12 cellular contexts compared by ENCODE assay signal in genomic region chr19:41862445-41862986, GRCh38. TPM values are rescaled to one million over a fixed set of nuclear protein-coding genes. Genes with fewer than 3 reads are reported as not detected.
A peak's percentile ranks its signal among the peaks of the same experiment; 100 is the strongest.
DNase-seq lines count a peak whose midpoint lies in the region; ATAC-seq, FAIRE-seq and TF ChIP-seq lines count a peak whose summit lies in the region.
"Had no signal": no experiment of that assay in that cellular context is flagged by ENCODE, and none has a peak within 500 bp of the region (broad histone marks: within the 10 kb centered on the region; RNA-seq: fewer than 3 reads in every experiment).

No MANE protein-coding gene starts in this region.

- H3K36me3 Mint-ChIP-seq in activated T-cell treated with anti-CD3 and anti-CD28 coated beads, Interleukin-2, amount 50 U/mL, for 72 hours (ENCODE audit: insufficient read depth in 2 of 2) = peaks cover 25 to 57% of the 10 kb centered on the region in 2 donors

- POLR2A ChIA-PET in HepG2 (lab: Yijun Ruan, JAX) = interaction anchor here (0.6 to 2.7 kb wide), 4 partner anchors 10 to 97 kb away, joined by 3 to 18 read pairs (median 5); partner anchors contain the start of gene RABAC1

- H2AFZ ChIP-seq in HepG2 (ENCODE audit: low read length) = no peak overlapping the region

- H3K36me3 ChIP-seq in HepG2 (replicated peaks in 1 of 2; ENCODE audit: control insufficient read depth in 1 of 2, insufficient read depth in 2 of 2, low read length in 2 of 2) (peaks cover 25 to 59% of the 10 kb centered on the region in 2 experiments), right lobe of liver (peaks cover 11 to 57% (median 28%) of the 10 kb centered on the region in 4 donors), upper lobe of right lung (peaks cover 64% of the 10 kb centered on the region)

- peak overlapping the region; percentile 87 for H3K4me2 ChIP-seq in HepG2 (ENCODE audit: low read depth, low read length)

- no peaks in the 10 kb centered on the region for H3K9me3 Mint-ChIP-seq in activated T-cell treated with anti-CD3 and anti-CD28 coated beads, Interleukin-2, amount 50 U/mL, for 72 hours

- H3K9me3 ChIP-seq in HepG2 (ENCODE audit: low read length) = no peaks in the 10 kb centered on the region
- no peaks in the 10 kb centered on the region for H3K9me3 ChIP-seq in right lobe of liver
- H3K9me3 ChIP-seq in iPS-18c (ENCODE audit: control insufficient read depth, insufficient read depth, low read length) = peaks cover 3% of the 10 kb centered on the region
- H3K9me3 ChIP-seq in upper lobe of right lung = no peaks in the 10 kb centered on the region

- H3K4me1 ChIP-seq in HepG2 (ENCODE audit: insufficient read depth, low read length) = peaks cover 68% of the 10 kb centered on the region
- H3K4me1 ChIP-seq in right lobe of liver = peaks cover 0 to 17% (median 3%) of the 10 kb centered on the region in 4 donors
- peaks cover 48% of the 10 kb centered on the region for H3K4me1 ChIP-seq in upper lobe of right lung

- DNase-seq in HepG2 (ENCODE audit: low spot score) (no peak), right lobe of liver (no peak), upper lobe of right lung (no peak), NCI-H2227 (lab: John Stamatoyannopoulos, UW; ENCODE audit: unreplicated experiment) (no peak), DMS153 treated with DMSO at 0.1 percent for 48 hours (lab: John Stamatoyannopoulos, UW; ENCODE audit: unreplicated experiment) (no peak), ureter (ENCODE audit: low spot score) (no peak)
- no peak for DNase-seq in activated T-cell treated with anti-CD3 and anti-CD28 coated beads, Interleukin-2, amount 50 U/mL, for 72 hours
- DNase-seq: erythroblast, NCI-H446 had no signal

- peak overlapping the region; percentile 99 for H3K9ac ChIP-seq in HepG2 (ENCODE audit: insufficient read depth, low read depth, low read length)

- H3K4me3 ChIP-seq in HepG2 (replicated peaks in 1 of 3; ENCODE audit: insufficient read depth in 1 of 3, low read depth in 2 of 3, low read length in 3 of 3) = peak overlapping the region in 2 of 3 experiments; percentile 95 to 99; a peak in 5 of 6 replicates
- no peak overlapping the region for H3K4me3 ChIP-seq in right lobe of liver
- H3K4me3 ChIP-seq in iPS-18c (ENCODE audit: insufficient read depth, low read depth, low read length) = 0 out of 2 replicates have a peak overlapping the region, but pooled peaks have one; percentile 96
- H3K4me3 ChIP-seq in upper lobe of right lung = peak overlapping the region; percentile 92

- no peak for TF ChIP-seq EP300 in HepG2 (IDR thresholded peaks at IDR 0.05; ENCODE audit: low read depth in 2 of 2, low read length in 2 of 2)
- TF ChIP-seq EP300 in HepG2 (CRISPR knock-in tag; IDR thresholded peaks at IDR 0.05; ENCODE audit: borderline replicate concordance) = no peak

- no peak for ATAC-seq in HepG2
- no peak for ATAC-seq in right lobe of liver
- ATAC-seq in activated T-cell treated with anti-CD3 and anti-CD28 coated beads, Interleukin-2, amount 50 U/mL, for 72 hours (replicated peaks in 1 of 2) = no peak
- no peak for ATAC-seq in upper lobe of right lung

- TF ChIP-seq CTCF in HepG2 (CRISPR knock-in tag; IDR thresholded peaks at IDR 0.05) (no peak), right lobe of liver (IDR thresholded peaks at IDR 0.05) (no peak), upper lobe of right lung (IDR thresholded peaks at IDR 0.05) (no peak)

- CTCF ChIA-PET in HepG2 (lab: Yijun Ruan, JAX; ENCODE audit: low intra/inter-chr PET ratio, low total read pairs) = no interaction called here

- peak overlapping the region; percentile 86 for H3K27ac Mint-ChIP-seq in activated T-cell treated with anti-CD3 and anti-CD28 coated beads, Interleukin-2, amount 50 U/mL, for 72 hours

- TF ChIP-seq RAD21 in HepG2 (CRISPR knock-in tag; IDR thresholded peaks at IDR 0.05) = no peak

- peaks cover 61% of the 10 kb centered on the region for H4K20me1 ChIP-seq in HepG2 (ENCODE audit: insufficient read depth, low read length)

- H3K79me2 ChIP-seq in HepG2 (ENCODE audit: insufficient read depth, low read length) = peaks cover 67% of the 10 kb centered on the region

- H3K4me3 Mint-ChIP-seq in activated T-cell treated with anti-CD3 and anti-CD28 coated beads, Interleukin-2, amount 50 U/mL, for 72 hours = peak overlapping the region; percentile 91 to 99

- in situ Hi-C loops in HepG2 (cut with HindIII; ENCODE audit: extremely low pct_ligation_motif_present, low pct_unique_long_range_greater_than_20kb) = no loop called here

- BruUV-seq in HepG2 (replicated peaks; lab: Mats Ljungman, UMichigan) = no TSS peak

- no peak for FAIRE-seq in HepG2 (lab: Jason Lieb, UNC)

- intact Hi-C loops in HepG2 (cut with micrococcal nuclease; ENCODE audit: unreplicated experiment) = no loop called here
- intact Hi-C loops in right lobe of liver (cut with DNase I) = no loop called here
- intact Hi-C loops in upper lobe of right lung (cut with DNase I) = loop anchor here (10.0 kb wide), 1 partner anchor 72 kb away; no protein-coding TSS in a partner anchor

- peaks cover 0 to 4% of the 10 kb centered on the region in 2 experiments; a peak in 1 of 5 replicates for H3K27me3 ChIP-seq in HepG2 (ENCODE audit: control insufficient read depth in 1 of 2, insufficient read depth in 2 of 2, low read length in 2 of 2)
- no peaks in the 10 kb centered on the region for H3K27me3 ChIP-seq in right lobe of liver
- no peaks in the 10 kb centered on the region for H3K27me3 ChIP-seq in upper lobe of right lung

- H3K27ac ChIP-seq in HepG2 (ENCODE audit: extremely low read length, insufficient read depth, low read length) (no peak overlapping the region), right lobe of liver (no peak overlapping the region), upper lobe of right lung (no peak overlapping the region)

- 77% methylated on average over 2 of the region's 2 CpGs for WGBS in HepG2 (ENCODE audit: low lambda C conversion rate)
- 87% methylated on average over 2 of the region's 2 CpGs for WGBS in right lobe of liver (ENCODE audit: insufficient coverage, low coverage, low lambda C conversion rate, missing lambda C conversion rate)

- no peak; a peak in 2 of 4 replicates for TF ChIP-seq POLR2A in HepG2 (IDR thresholded peaks at IDR 0.05; ENCODE audit: insufficient read depth in 1 of 2, low read depth in 2 of 2, low read length in 2 of 2)
- TF ChIP-seq POLR2A in right lobe of liver (IDR thresholded peaks at IDR 0.05) = no peak

- H3K27me3 Mint-ChIP-seq in activated T-cell treated with anti-CD3 and anti-CD28 coated beads, Interleukin-2, amount 50 U/mL, for 72 hours (ENCODE audit: low read depth) = no peaks in the 10 kb centered on the region

- peaks cover 67% of the 10 kb centered on the region for H3K4me1 Mint-ChIP-seq in activated T-cell treated with anti-CD3 and anti-CD28 coated beads, Interleukin-2, amount 50 U/mL, for 72 hours (ENCODE audit: low read depth)

RNA-seq across cellular contexts. Expression of gene RPS19, which starts 2.5 kb away (rescaled TPM):
- total RNA-seq in HepG2 (2016; rRNA removed; fragmentation: Illumina TruSeq; extraction: Trizol) (4,758 and 5,028 TPM in 2 replicates), right lobe of liver (100 to 1,000 TPM; 347 to 556 (median 499) TPM), upper lobe of right lung (1,667 TPM), ureter (1,844 TPM)
- 8,990 and 9,707 TPM in 2 replicates for total RNA-seq in HepG2 (2016; cell fraction: cytosol; rRNA removed; fragmentation: Illumina TruSeq; extraction: Trizol; ENCODE audit: low read depth)
- total RNA-seq in HepG2 (2016; cell fraction: insoluble cytoplasmic fraction; rRNA removed; fragmentation: Illumina TruSeq; extraction: Trizol) = 4,892 and 5,330 TPM in 2 replicates
- 12,897 and 13,497 TPM in 2 replicates for total RNA-seq in HepG2 (2016; cell fraction: membrane; rRNA removed; fragmentation: Illumina TruSeq; extraction: Trizol)
- total RNA-seq in HepG2 (2016; cell fraction: nucleus; rRNA removed; fragmentation: Illumina TruSeq; extraction: Trizol) = 1,659 and 1,838 TPM in 2 replicates
- polyA plus RNA-seq in HepG2 (2011; rRNA removed) = 1,633 and 1,983 TPM in 2 replicates
- 4,354 and 8,495 TPM in 2 replicates for polyA plus RNA-seq in HepG2 (2011; cell fraction: cytosol; rRNA removed)
- 1,845 and 2,001 TPM in 2 replicates for polyA plus RNA-seq in HepG2 (2011; cell fraction: nucleus; rRNA removed)
- 3,093 and 4,312 TPM in 2 replicates for polyA plus RNA-seq in HepG2 (2012)
- polyA plus RNA-seq in HepG2 (2016; cell fraction: cytosol; fragmentation: Illumina TruSeq; extraction: Trizol; ENCODE audit: low read depth) = 10,211 and 10,944 TPM in 2 replicates
- polyA plus RNA-seq in HepG2 (2016; cell fraction: insoluble cytoplasmic fraction; fragmentation: Illumina TruSeq; extraction: Trizol; ENCODE audit: low read depth) = 4,747 and 4,833 TPM in 2 replicates
- 11,477 and 11,931 TPM in 2 replicates for polyA plus RNA-seq in HepG2 (2016; cell fraction: membrane; fragmentation: Illumina TruSeq; extraction: Trizol; ENCODE audit: low read depth)
- 2,975 and 3,175 TPM in 2 replicates for polyA plus RNA-seq in HepG2 (2016; cell fraction: nucleus; fragmentation: Illumina TruSeq; extraction: Trizol; ENCODE audit: insufficient read depth, low read depth)
- polyA minus RNA-seq in HepG2 (2011; rRNA and poly(A)+ RNA removed; ENCODE audit: low replicate concordance) = 958 and 1,242 TPM in 2 replicates
- 1,380 TPM in 2 replicates for polyA minus RNA-seq in HepG2 (2011; cell fraction: cytosol; rRNA and poly(A)+ RNA removed)
- polyA minus RNA-seq in HepG2 (2011; cell fraction: nucleus; rRNA and poly(A)+ RNA removed) = 385 and 466 TPM in 2 replicates
- total RNA-seq in activated T-cell treated with anti-CD3 and anti-CD28 coated beads, Interleukin-2, amount 50 U/mL, for 72 hours = 1,000 to 10,000 TPM; 4,101 to 4,133 TPM

RNA-seq across cellular contexts. Expression of gene CD79A, which starts 14.6 kb away (rescaled TPM):
- total RNA-seq in HepG2 (2016; rRNA removed; fragmentation: Illumina TruSeq; extraction: Trizol) (0.27 and 0.33 TPM in 2 replicates), right lobe of liver (under 1 TPM in 4 of 6 experiments, not detected in 2; 0.18 to 0.71 (median 0.39) TPM), upper lobe of right lung (1.4 TPM), ureter (3.7 TPM)
- 0.26 and 0.51 TPM in 2 replicates for total RNA-seq in HepG2 (2016; cell fraction: cytosol; rRNA removed; fragmentation: Illumina TruSeq; extraction: Trizol; ENCODE audit: low read depth)
- total RNA-seq in HepG2 (2016; cell fraction: insoluble cytoplasmic fraction; rRNA removed; fragmentation: Illumina TruSeq; extraction: Trizol) = 0.24 and 0.37 TPM in 2 replicates
- total RNA-seq in HepG2 (2016; cell fraction: membrane; rRNA removed; fragmentation: Illumina TruSeq; extraction: Trizol) = 0.62 TPM in 1 of 2 replicates, not detected in the other
- 0.40 TPM in 1 of 2 replicates, not detected in the other for total RNA-seq in HepG2 (2016; cell fraction: nucleus; rRNA removed; fragmentation: Illumina TruSeq; extraction: Trizol)
- 0.24 and 0.30 TPM in 2 replicates for polyA plus RNA-seq in HepG2 (2011; rRNA removed)
- polyA plus RNA-seq in HepG2 (2011; cell fraction: cytosol; rRNA removed) = 0.44 and 0.52 TPM in 2 replicates
- polyA plus RNA-seq in HepG2 (2011; cell fraction: nucleus; rRNA removed) = 0.31 and 0.51 TPM in 2 replicates
- 0.25 TPM in 1 of 2 replicates, not detected in the other for polyA plus RNA-seq in HepG2 (2012)
- 0.21 and 0.44 TPM in 2 replicates for polyA plus RNA-seq in HepG2 (2016; cell fraction: cytosol; fragmentation: Illumina TruSeq; extraction: Trizol; ENCODE audit: low read depth)
- 0.49 and 0.52 TPM in 2 replicates for polyA plus RNA-seq in HepG2 (2016; cell fraction: insoluble cytoplasmic fraction; fragmentation: Illumina TruSeq; extraction: Trizol; ENCODE audit: low read depth)
- polyA plus RNA-seq in HepG2 (2016; cell fraction: membrane; fragmentation: Illumina TruSeq; extraction: Trizol; ENCODE audit: low read depth) = 0.69 and 1.1 TPM in 2 replicates
- polyA plus RNA-seq in HepG2 (2016; cell fraction: nucleus; fragmentation: Illumina TruSeq; extraction: Trizol; ENCODE audit: insufficient read depth, low read depth) = 0.78 and 0.95 TPM in 2 replicates
- polyA minus RNA-seq in HepG2 (2011; rRNA and poly(A)+ RNA removed; ENCODE audit: low replicate concordance) = 0.26 and 0.84 TPM in 2 replicates
- 0.49 TPM in 1 of 2 replicates, not detected in the other for polyA minus RNA-seq in HepG2 (2011; cell fraction: cytosol; rRNA and poly(A)+ RNA removed)
- not detected in 2 replicates for polyA minus RNA-seq in HepG2 (2011; cell fraction: nucleus; rRNA and poly(A)+ RNA removed)
- total RNA-seq in activated T-cell treated with anti-CD3 and anti-CD28 coated beads, Interleukin-2, amount 50 U/mL, for 72 hours = 10 to 100 TPM; 12.3 to 27.5 TPM
- polyA plus RNA-seq: neural cell had no signal

RNA-seq across cellular contexts. Expression of gene DMRTC2, which starts 17.7 kb away (rescaled TPM):
- not detected in 2 replicates for total RNA-seq in HepG2 (2016; rRNA removed; fragmentation: Illumina TruSeq; extraction: Trizol)
- not detected in 2 replicates for total RNA-seq in HepG2 (2016; cell fraction: cytosol; rRNA removed; fragmentation: Illumina TruSeq; extraction: Trizol; ENCODE audit: low read depth)
- total RNA-seq in HepG2 (2016; cell fraction: insoluble cytoplasmic fraction; rRNA removed; fragmentation: Illumina TruSeq; extraction: Trizol) = not detected in 2 replicates
- not detected in 2 replicates for total RNA-seq in HepG2 (2016; cell fraction: membrane; rRNA removed; fragmentation: Illumina TruSeq; extraction: Trizol)
- total RNA-seq in HepG2 (2016; cell fraction: nucleus; rRNA removed; fragmentation: Illumina TruSeq; extraction: Trizol) = not detected in 2 replicates
- not detected in 2 replicates for polyA plus RNA-seq in HepG2 (2011; rRNA removed)
- not detected in 2 replicates for polyA plus RNA-seq in HepG2 (2011; cell fraction: cytosol; rRNA removed)
- not detected in 2 replicates for polyA plus RNA-seq in HepG2 (2011; cell fraction: nucleus; rRNA removed)
- not detected in 2 replicates for polyA plus RNA-seq in HepG2 (2012)
- polyA plus RNA-seq in HepG2 (2016; cell fraction: cytosol; fragmentation: Illumina TruSeq; extraction: Trizol; ENCODE audit: low read depth) = not detected in 2 replicates
- polyA plus RNA-seq in HepG2 (2016; cell fraction: insoluble cytoplasmic fraction; fragmentation: Illumina TruSeq; extraction: Trizol; ENCODE audit: low read depth) = not detected in 2 replicates
- polyA plus RNA-seq in HepG2 (2016; cell fraction: membrane; fragmentation: Illumina TruSeq; extraction: Trizol; ENCODE audit: low read depth) = not detected in 2 replicates
- polyA plus RNA-seq in HepG2 (2016; cell fraction: nucleus; fragmentation: Illumina TruSeq; extraction: Trizol; ENCODE audit: insufficient read depth, low read depth) = not detected in 2 replicates
- not detected in 2 replicates for polyA minus RNA-seq in HepG2 (2011; rRNA and poly(A)+ RNA removed; ENCODE audit: low replicate concordance)
- polyA minus RNA-seq in HepG2 (2011; cell fraction: cytosol; rRNA and poly(A)+ RNA removed) = not detected in 2 replicates
- polyA minus RNA-seq in HepG2 (2011; cell fraction: nucleus; rRNA and poly(A)+ RNA removed) = not detected in 2 replicates
- not detected for total RNA-seq in right lobe of liver
- not detected for total RNA-seq in activated T-cell treated with anti-CD3 and anti-CD28 coated beads, Interleukin-2, amount 50 U/mL, for 72 hours
- not detected for total RNA-seq in upper lobe of right lung
- not detected for total RNA-seq in ureter
- total RNA-seq: activated CD8-positive, alpha-beta memory T cell treated with anti-CD3 and anti-CD28 coated beads for 36 hours had no signal
- polyA plus RNA-seq: neural cell had no signal

RNA-seq across cellular contexts. Expression of gene LYPD4, which starts 18.0 kb away (rescaled TPM):
- total RNA-seq in HepG2 (2016; rRNA removed; fragmentation: Illumina TruSeq; extraction: Trizol) (not detected in 2 replicates), right lobe of liver (not detected), upper lobe of right lung (not detected), ureter (not detected)
- not detected in 2 replicates for total RNA-seq in HepG2 (2016; cell fraction: cytosol; rRNA removed; fragmentation: Illumina TruSeq; extraction: Trizol; ENCODE audit: low read depth)
- total RNA-seq in HepG2 (2016; cell fraction: insoluble cytoplasmic fraction; rRNA removed; fragmentation: Illumina TruSeq; extraction: Trizol) = not detected in 2 replicates
- not detected in 2 replicates for total RNA-seq in HepG2 (2016; cell fraction: membrane; rRNA removed; fragmentation: Illumina TruSeq; extraction: Trizol)
- not detected in 2 replicates for total RNA-seq in HepG2 (2016; cell fraction: nucleus; rRNA removed; fragmentation: Illumina TruSeq; extraction: Trizol)
- not detected in 2 replicates for polyA plus RNA-seq in HepG2 (2011; rRNA removed)
- not detected in 2 replicates for polyA plus RNA-seq in HepG2 (2011; cell fraction: cytosol; rRNA removed)
- polyA plus RNA-seq in HepG2 (2011; cell fraction: nucleus; rRNA removed) = not detected in 2 replicates
- not detected in 2 replicates for polyA plus RNA-seq in HepG2 (2012)
- polyA plus RNA-seq in HepG2 (2016; cell fraction: cytosol; fragmentation: Illumina TruSeq; extraction: Trizol; ENCODE audit: low read depth) = not detected in 2 replicates
- polyA plus RNA-seq in HepG2 (2016; cell fraction: insoluble cytoplasmic fraction; fragmentation: Illumina TruSeq; extraction: Trizol; ENCODE audit: low read depth) = not detected in 2 replicates
- polyA plus RNA-seq in HepG2 (2016; cell fraction: membrane; fragmentation: Illumina TruSeq; extraction: Trizol; ENCODE audit: low read depth) = not detected in 2 replicates
- polyA plus RNA-seq in HepG2 (2016; cell fraction: nucleus; fragmentation: Illumina TruSeq; extraction: Trizol; ENCODE audit: insufficient read depth, low read depth) = not detected in 2 replicates
- polyA minus RNA-seq in HepG2 (2011; rRNA and poly(A)+ RNA removed; ENCODE audit: low replicate concordance) = not detected in 2 replicates
- polyA minus RNA-seq in HepG2 (2011; cell fraction: cytosol; rRNA and poly(A)+ RNA removed) = not detected in 2 replicates
- not detected in 2 replicates for polyA minus RNA-seq in HepG2 (2011; cell fraction: nucleus; rRNA and poly(A)+ RNA removed)
- not detected for total RNA-seq in activated T-cell treated with anti-CD3 and anti-CD28 coated beads, Interleukin-2, amount 50 U/mL, for 72 hours
- total RNA-seq: activated CD8-positive, alpha-beta memory T cell treated with anti-CD3 and anti-CD28 coated beads for 36 hours had no signal
- polyA plus RNA-seq: neural cell had no signal

RNA-seq across cellular contexts. Expression of gene ARHGEF1, which starts 20.5 kb away (rescaled TPM):
- total RNA-seq in HepG2 (2016; rRNA removed; fragmentation: Illumina TruSeq; extraction: Trizol) (26.2 and 34.7 TPM in 2 replicates), right lobe of liver (10 to 100 TPM; 25.3 to 39.7 (median 30.2) TPM), upper lobe of right lung (197 TPM), ureter (120 TPM)
- 6.5 and 9.6 TPM in 2 replicates for total RNA-seq in HepG2 (2016; cell fraction: cytosol; rRNA removed; fragmentation: Illumina TruSeq; extraction: Trizol; ENCODE audit: low read depth)
- total RNA-seq in HepG2 (2016; cell fraction: insoluble cytoplasmic fraction; rRNA removed; fragmentation: Illumina TruSeq; extraction: Trizol) = 16.1 and 36.8 TPM in 2 replicates
- total RNA-seq in HepG2 (2016; cell fraction: membrane; rRNA removed; fragmentation: Illumina TruSeq; extraction: Trizol) = 10.4 and 11.0 TPM in 2 replicates
- 28.3 and 29.2 TPM in 2 replicates for total RNA-seq in HepG2 (2016; cell fraction: nucleus; rRNA removed; fragmentation: Illumina TruSeq; extraction: Trizol)
- polyA plus RNA-seq in HepG2 (2011; rRNA removed) = 33.1 and 33.7 TPM in 2 replicates
- 20.2 and 33.5 TPM in 2 replicates for polyA plus RNA-seq in HepG2 (2011; cell fraction: cytosol; rRNA removed)
- 215 and 292 TPM in 2 replicates for polyA plus RNA-seq in HepG2 (2011; cell fraction: nucleus; rRNA removed)
- polyA plus RNA-seq in HepG2 (2012) = 33.2 and 34.0 TPM in 2 replicates
- 3.8 and 4.4 TPM in 2 replicates for polyA plus RNA-seq in HepG2 (2016; cell fraction: cytosol; fragmentation: Illumina TruSeq; extraction: Trizol; ENCODE audit: low read depth)
- polyA plus RNA-seq in HepG2 (2016; cell fraction: insoluble cytoplasmic fraction; fragmentation: Illumina TruSeq; extraction: Trizol; ENCODE audit: low read depth) = 20.7 and 29.5 TPM in 2 replicates
- polyA plus RNA-seq in HepG2 (2016; cell fraction: membrane; fragmentation: Illumina TruSeq; extraction: Trizol; ENCODE audit: low read depth) = 7.4 and 8.4 TPM in 2 replicates
- polyA plus RNA-seq in HepG2 (2016; cell fraction: nucleus; fragmentation: Illumina TruSeq; extraction: Trizol; ENCODE audit: insufficient read depth, low read depth) = 90.2 and 102 TPM in 2 replicates
- 15.9 and 39.4 TPM in 2 replicates for polyA minus RNA-seq in HepG2 (2011; rRNA and poly(A)+ RNA removed; ENCODE audit: low replicate concordance)
- polyA minus RNA-seq in HepG2 (2011; cell fraction: cytosol; rRNA and poly(A)+ RNA removed) = 16.3 and 26.4 TPM in 2 replicates
- 29.6 and 31.9 TPM in 2 replicates for polyA minus RNA-seq in HepG2 (2011; cell fraction: nucleus; rRNA and poly(A)+ RNA removed)
- total RNA-seq in activated T-cell treated with anti-CD3 and anti-CD28 coated beads, Interleukin-2, amount 50 U/mL, for 72 hours = 100 to 1,000 TPM; 371 to 446 TPM

Comparison
In these comparisons a context has a peak if more than half of its experiments do, and no peak if none do; other contexts are left out.
1. H3K4me3 ChIP-seq: peak in HepG2 (2 of 3), iPS-18c (single experiment) and upper lobe of right lung (single experiment); none in right lobe of liver (0 of 3).